In genomic region chr15:96274087-96274440, GRCh38 we compare ENCODE assay signal across 15 cellular contexts. TPM values are rescaled to one million over a fixed set of nuclear protein-coding genes. Genes with fewer than 3 reads are reported as not detected.
DNase-seq lines count a peak whose midpoint lies in the region; ATAC-seq, FAIRE-seq and TF ChIP-seq lines count a peak whose summit lies in the region.
"Had no signal": no experiment of that assay in that cellular context is flagged by ENCODE, and none has a peak within 500 bp of the region (broad histone marks: within the 10 kb centered on the region; RNA-seq: fewer than 3 reads in every experiment).

No MANE protein-coding gene starts in this region.

- H3K9me2 ChIP-seq in PC-9 (ENCODE audit: insufficient read depth), result no peaks in the 10 kb centered on the region

- BruUV-seq in Calu3 (replicated peaks; lab: Mats Ljungman, UMichigan) (no TSS peak), PC-9 (replicated peaks; lab: Mats Ljungman, UMichigan) (TSS peak; percentile 81), endothelial cell of umbilical vein (replicated peaks; lab: Mats Ljungman, UMichigan) (TSS peak; percentile 81)

- no peaks in the 10 kb centered on the region for H3K9me3 Mint-ChIP-seq in Calu3 (ENCODE audit: low read depth, unreplicated experiment)
- H3K9me3 Mint-ChIP-seq: CD8-positive, alpha-beta T cell had no signal

- H3K9me3 ChIP-seq in PC-9 (ENCODE audit: insufficient read depth, low read depth) (no peaks in the 10 kb centered on the region), endothelial cell of umbilical vein (replicated peaks; ENCODE audit: control insufficient read depth, insufficient read depth, low read length) (no peaks in the 10 kb centered on the region), parathyroid adenoma (ENCODE audit: control insufficient read depth, low read length) (no peaks in the 10 kb centered on the region), uterus (no peaks in the 10 kb centered on the region)
- H3K9me3 ChIP-seq: BE2C had no signal

- TF ChIP-seq POLR2A in endothelial cell of umbilical vein (IDR thresholded peaks at IDR 0.05; ENCODE audit: low read depth, low read length) (no peak), uterus (IDR thresholded peaks at IDR 0.05) (no peak)

- H3K27ac Mint-ChIP-seq in Calu3 (ENCODE audit: unreplicated experiment), result peak overlapping the region; percentile 81
- H3K27ac Mint-ChIP-seq: CD8-positive, alpha-beta T cell had no signal

- H3K9me1 ChIP-seq in endothelial cell of umbilical vein (replicated peaks; ENCODE audit: control insufficient read depth, extremely low read depth, insufficient read depth, low read length), result no peaks in the 10 kb centered on the region

- CTCF ChIA-PET in Calu3 (lab: Charles Lee), result interaction anchor here (1.1 to 2.0 kb wide), 5 partner anchors 9 to 91 kb away, joined by 3 to 12 read pairs (median 6); no protein-coding TSS in a partner anchor
- CTCF ChIA-PET in PC-9 (lab: Charles Lee), result interaction anchor here (1.2 kb wide), 1 partner anchor 53 kb away, joined by 4 read pairs; no protein-coding TSS in a partner anchor
- CTCF ChIA-PET in endothelial cell of umbilical vein (lab: Charles Lee), result interaction anchor here (0.5 to 1.6 kb wide), 13 partner anchors 9 to 1692 kb away, joined by 3 to 16 read pairs (median 3); no protein-coding TSS in a partner anchor

- POLR2A ChIA-PET in PC-9 (lab: Charles Lee; ENCODE audit: unreplicated experiment) (interaction anchor here (0.8 to 1.3 kb wide), 4 partner anchors 9 to 57 kb away, joined by 4 to 46 read pairs (median 10); partner anchors contain the start of gene NR2F2), endothelial cell of umbilical vein (lab: Charles Lee) (interaction anchor here (0.6 to 1.8 kb wide), 7 partner anchors 9 to 950 kb away, joined by 3 to 23 read pairs (median 6); partner anchors contain the start of gene NR2F2)

- ATAC-seq in HG03196 (IDR thresholded peaks at IDR 0.05; ENCODE audit: unreplicated experiment) (no peak), GM21515 (IDR thresholded peaks at IDR 0.05; ENCODE audit: unreplicated experiment) (no peak)
- ATAC-seq: CD8-positive, alpha-beta T cell had no signal

- peak overlapping the region; percentile 46; the same call in 1 of the 2 replicates for H2AFZ ChIP-seq in PC-9
- H2AFZ ChIP-seq in endothelial cell of umbilical vein (ENCODE audit: low read depth, low read length), result no peak overlapping the region
- H2AFZ ChIP-seq in parathyroid adenoma, result no peak overlapping the region

- H3K4me2 ChIP-seq in PC-9, result peak overlapping the region; percentile 91
- peak overlapping the region; percentile 59 for H3K4me2 ChIP-seq in endothelial cell of umbilical vein (ENCODE audit: insufficient read depth, low read length)
- H3K4me2 ChIP-seq in parathyroid adenoma (ENCODE audit: low read length), result no peak overlapping the region

- TF ChIP-seq CTCF in Calu3 (IDR thresholded peaks at IDR 0.05; ENCODE audit: unreplicated experiment) (no peak), PC-9 (conservative IDR thresholded peaks at IDR 0.05) (no peak), endothelial cell of umbilical vein (IDR thresholded peaks at IDR 0.05; ENCODE audit: extremely low read depth in 1 of 2, insufficient read depth in 1 of 2, low read depth in 1 of 2, low read length in 2 of 2) (no peak), parathyroid adenoma (IDR thresholded peaks at IDR 0.05) (no peak), uterus (IDR thresholded peaks at IDR 0.05) (no peak)

- H3F3A ChIP-seq in PC-9 (ENCODE audit: insufficient read depth, low read depth), result peaks cover 52% of the 10 kb centered on the region

- peaks cover 30% of the 10 kb centered on the region for H3K36me3 Mint-ChIP-seq in Calu3 (ENCODE audit: insufficient read depth, unreplicated experiment)
- H3K36me3 Mint-ChIP-seq: CD8-positive, alpha-beta T cell had no signal

- H3K4me3 ChIP-seq in PC-9 (peak overlapping the region; percentile 47), endothelial cell of umbilical vein (replicated peaks in 1 of 3; ENCODE audit: insufficient read depth in 1 of 3, low read depth in 1 of 3, low read length in 3 of 3) (no peak overlapping the region), parathyroid adenoma (ENCODE audit: low read depth, low read length) (no peak overlapping the region), uterus (no peak overlapping the region)

- H3K27me3 ChIP-seq in PC-9 (ENCODE audit: insufficient read depth, low read depth), result no peaks in the 10 kb centered on the region
- H3K27me3 ChIP-seq in endothelial cell of umbilical vein (ENCODE audit: control insufficient read depth in 2 of 2, insufficient read depth in 2 of 2, low read length in 2 of 2), result no peaks in the 10 kb centered on the region
- H3K27me3 ChIP-seq in parathyroid adenoma (ENCODE audit: control insufficient read depth, insufficient read depth, low read length), result no peaks in the 10 kb centered on the region
- H3K27me3 ChIP-seq in uterus, result no peaks in the 10 kb centered on the region

- no peak for DNase-seq in Calu3
- DNase-seq in PC-9, result no peak
- no peak for DNase-seq in endothelial cell of umbilical vein (ENCODE audit: low read depth, low spot score)
- DNase-seq in uterus, result no peak
- DNase-seq in GM03348 (ENCODE audit: low spot score), result no peak
- DNase-seq: CD8-positive, alpha-beta T cell; GF-D8; NCI-H1436 treated with DMSO at 0.1 percent for 48 hours; NCI-H2107; NCI-H526; Right ventricle myocardium superior had no signal

- H3K4me1 Mint-ChIP-seq in Calu3 (ENCODE audit: low read depth, unreplicated experiment), result peaks cover 80% of the 10 kb centered on the region

- no peaks in the 10 kb centered on the region for H3K27me3 Mint-ChIP-seq in Calu3 (ENCODE audit: unreplicated experiment)

- H3K9ac ChIP-seq in endothelial cell of umbilical vein (replicated peaks; ENCODE audit: extremely low read depth, insufficient read depth, low read length) (peak overlapping the region; percentile 68), parathyroid adenoma (no peak overlapping the region)

- H3K27ac ChIP-seq in PC-9 (peak overlapping the region; percentile 95), endothelial cell of umbilical vein (ENCODE audit: insufficient read depth, low read depth, low read length) (peak overlapping the region; percentile 90), parathyroid adenoma (peak overlapping the region; percentile 73), uterus (no peak overlapping the region)

- intact Hi-C loops in Calu3 (cut with micrococcal nuclease; ENCODE audit: unreplicated experiment), result no loop called here
- intact Hi-C loops in PC-9 (cut with micrococcal nuclease; ENCODE audit: unreplicated experiment), result loop anchor here (1.0 to 5.0 kb wide), 2 partner anchors 102 to 402 kb away; no protein-coding TSS in a partner anchor
- intact Hi-C loops in endothelial cell of umbilical vein (cut with micrococcal nuclease), result loop anchor here (1.0 to 5.0 kb wide), 3 partner anchors 48 to 1257 kb away; no protein-coding TSS in a partner anchor
- intact Hi-C loops in uterus (cut with DNase I; ENCODE audit: low total_unique reads), result no loop called here

- H4K20me1 ChIP-seq in PC-9 (ENCODE audit: insufficient read depth) (no peaks in the 10 kb centered on the region), endothelial cell of umbilical vein (replicated peaks; ENCODE audit: control insufficient read depth, extremely low read depth, insufficient read depth, low read length) (no peaks in the 10 kb centered on the region)

- H3K4me3 Mint-ChIP-seq in Calu3 (ENCODE audit: low read depth, unreplicated experiment), result peak overlapping the region; percentile 48
- H3K4me3 Mint-ChIP-seq: CD8-positive, alpha-beta T cell had no signal

- H3K36me3 ChIP-seq in PC-9 (ENCODE audit: low read depth) (no peaks in the 10 kb centered on the region), endothelial cell of umbilical vein (ENCODE audit: control insufficient read depth in 2 of 2, extremely low read depth in 1 of 2, insufficient read depth in 2 of 2, low read length in 2 of 2) (peaks cover 0 to 3% of the 10 kb centered on the region in 2 experiments), parathyroid adenoma (ENCODE audit: control insufficient read depth, insufficient read depth, low read length) (no peaks in the 10 kb centered on the region), uterus (no peaks in the 10 kb centered on the region)
- H3K36me3 ChIP-seq: BE2C had no signal

- peaks cover 80% of the 10 kb centered on the region for H3K4me1 ChIP-seq in PC-9 (replicated peaks; ENCODE audit: insufficient read depth)
- peaks cover 41% of the 10 kb centered on the region for H3K4me1 ChIP-seq in endothelial cell of umbilical vein (ENCODE audit: control insufficient read depth, extremely low read depth, insufficient read depth, low read length)
- peaks cover 9% of the 10 kb centered on the region for H3K4me1 ChIP-seq in parathyroid adenoma
- no peaks in the 10 kb centered on the region for H3K4me1 ChIP-seq in uterus
- H3K4me1 ChIP-seq: BE2C had no signal

- H3K79me2 ChIP-seq in PC-9 (ENCODE audit: low read depth) (no peaks in the 10 kb centered on the region; the same call in 1 of the 2 replicates), endothelial cell of umbilical vein (ENCODE audit: control insufficient read depth, insufficient read depth, low read length) (peaks cover 3% of the 10 kb centered on the region), parathyroid adenoma (no peaks in the 10 kb centered on the region)

- dilution Hi-C loops in endothelial cell of umbilical vein (cut with MboI; ENCODE audit: extremely low pct_ligation_motif_present, low sequenced_read_pairs), result no loop called here

- FAIRE-seq in endothelial cell of umbilical vein (lab: Jason Lieb, UNC), result no peak

TF ChIP-seq in endothelial cell of umbilical vein, 7 proteins besides CTCF, POLR2A, EP300 and RAD21 (continues in another document):
- no peak for TF ChIP-seq JUN (IDR thresholded peaks at IDR 0.05; ENCODE audit: borderline replicate concordance, insufficient read depth, insufficient read length, low read depth)
- no peak for TF ChIP-seq EZH2 (IDR thresholded peaks at IDR 0.05; ENCODE audit: borderline replicate concordance, low read depth, low read length, severe bottlenecking)
- TF ChIP-seq POLR2AphosphoS5 (IDR thresholded peaks at IDR 0.05; ENCODE audit: insufficient read depth, low read depth, low read length), result no peak
- TF ChIP-seq GATA2 (IDR thresholded peaks at IDR 0.05; ENCODE audit: insufficient read depth, insufficient read length, low read depth, low read length), result no peak

RNA-seq across cellular contexts. Expression of gene NR2F2, which starts 56.4 kb away (rescaled TPM):
- total RNA-seq in Calu3 (2022) (158 and 167 TPM in 2 replicates), PC-9 (2021) (48.4 and 72.1 TPM in 2 replicates), endothelial cell of umbilical vein (153 and 182 TPM in 2 replicates), uterus (100 to 1,000 TPM in 1 of 4 donors, 10 to 100 TPM in 3; 23.6 to 255 (median 51.9) TPM)
- polyA plus RNA-seq in endothelial cell of umbilical vein, result 105 and 120 TPM in 2 replicates
- polyA plus RNA-seq in endothelial cell of umbilical vein (2011; cell fraction: cytosol; rRNA removed), result 108 and 112 TPM in 2 replicates
- 115 and 122 TPM in 2 replicates for polyA plus RNA-seq in endothelial cell of umbilical vein (2011; cell fraction: nucleus; rRNA removed)
- 242 and 247 TPM in 2 replicates for polyA plus RNA-seq in endothelial cell of umbilical vein (2012)
- polyA minus RNA-seq in endothelial cell of umbilical vein, result 77.0 and 94.2 TPM in 2 replicates
- 23.5 TPM for polyA minus RNA-seq in endothelial cell of umbilical vein (2011; cell fraction: cytosol; rRNA and poly(A)+ RNA removed)
- polyA minus RNA-seq in endothelial cell of umbilical vein (2011; cell fraction: nucleus; rRNA and poly(A)+ RNA removed), result 98.6 and 113 TPM in 2 replicates
- total RNA-seq: CD8-positive, alpha-beta T cell had no signal

Comparison
In these comparisons a context has a peak if more than half of its experiments do, and no peak if none do; other contexts are left out.
1. H3K27ac ChIP-seq: peak in PC-9 (single experiment), endothelial cell of umbilical vein (single experiment) and parathyroid adenoma (single experiment); none in uterus (0 of 2).
2. intact Hi-C loops: an anchor here in PC-9 (1.0 to 5.0 kb wide) and endothelial cell of umbilical vein (1.0 to 5.0 kb wide); none called in Calu3 and uterus.